ENCODE assay signal across 8 cellular contexts in genomic region chr1:99645699-99646531, GRCh38. TPM values are rescaled to one million over a fixed set of nuclear protein-coding genes. Genes with fewer than 3 reads are reported as not detected.
DNase-seq lines count a peak whose midpoint lies in the region; ATAC-seq and TF ChIP-seq lines count a peak whose summit lies in the region.

PALMD (plus strand) TSS chr1:99646113; CDS start chr1:99646318, 205 bp downstream.

- H3K27ac ChIP-seq in left lung (peak within 1 kb of the TSS; percentile 79 to 86), thymus (ENCODE audit: low read depth) (peak within 1 kb of the TSS; percentile 81)

- no peaks in the 10 kb centered on the region for H3K27me3 ChIP-seq in left lung
- no peaks in the 10 kb centered on the region for H3K27me3 ChIP-seq in thymus (ENCODE audit: control insufficient read depth, insufficient read depth)

- in situ Hi-C loops in T47D (cut with HindIII; ENCODE audit: low pct_unique_long_range_greater_than_20kb, low sequenced_read_pairs): no loop called here

- DNase-seq in NCI-H1105 treated with DMSO at 0.1 percent for 48 hours (lab: John Stamatoyannopoulos, UW): peak; percentile 77
- peak; percentile 7 to 83 for DNase-seq in T47D (ENCODE audit: low read depth in 1 of 2, low spot score in 1 of 2)
- DNase-seq in left lung: peak; percentile 56
- no peak for DNase-seq in HUDEP-2 (lab: John Stamatoyannopoulos, UW; ENCODE audit: unreplicated experiment in 76 of 76)
- DNase-seq in GM19238 (ENCODE audit: insufficient read length, low spot score): no peak
- no peak for DNase-seq in NCI-H1048 (lab: John Stamatoyannopoulos, UW)

- H3K9me3 ChIP-seq in left lung (no peaks in the 10 kb centered on the region), thymus (ENCODE audit: control insufficient read depth) (no peaks in the 10 kb centered on the region)

- H3K36me3 ChIP-seq in left lung: no peaks in the 10 kb centered on the region
- no peaks in the 10 kb centered on the region for H3K36me3 ChIP-seq in thymus (ENCODE audit: control insufficient read depth, insufficient read depth)

- no peak for TF ChIP-seq CTCF in left lung (IDR thresholded peaks at IDR 0.05)

- H3K4me1 ChIP-seq in left lung (peaks cover 3 to 6% of the 10 kb centered on the region in 2 donors), thymus (ENCODE audit: control insufficient read depth, insufficient read depth, low read length) (no peaks in the 10 kb centered on the region)

- H3K4me3 ChIP-seq in left lung (peak within 1 kb of the TSS; percentile 12 to 28), thymus (ENCODE audit: low read length) (peak within 1 kb of the TSS; percentile 32)

- peak; percentile 80 for ATAC-seq in left lung
- no peak for ATAC-seq in GM21360 (IDR thresholded peaks at IDR 0.05; ENCODE audit: unreplicated experiment)

- 38% methylated on average over 17 of the region's 17 CpGs for WGBS in thymus

- intact Hi-C loops in left lung (cut with DNase I): no loop called here

RNA-seq across cellular contexts. Expression of gene PALMD, which starts in this region (rescaled TPM):
- total RNA-seq in left lung: 10 to 100 TPM; 14.3 to 22.5 TPM
- polyA plus RNA-seq in thymus: 21.2 TPM

Comparison
In these comparisons a context has a peak if more than half of its experiments do, and no peak if none do; other contexts are left out.
1. DNase-seq: peak in NCI-H1105 treated with DMSO at 0.1 percent for 48 hours (single experiment), T47D (2 of 2) and left lung (2 of 2); none in HUDEP-2 (0 of 76), GM19238 (single experiment) and NCI-H1048 (single experiment).